In the genomic region with DNA sequence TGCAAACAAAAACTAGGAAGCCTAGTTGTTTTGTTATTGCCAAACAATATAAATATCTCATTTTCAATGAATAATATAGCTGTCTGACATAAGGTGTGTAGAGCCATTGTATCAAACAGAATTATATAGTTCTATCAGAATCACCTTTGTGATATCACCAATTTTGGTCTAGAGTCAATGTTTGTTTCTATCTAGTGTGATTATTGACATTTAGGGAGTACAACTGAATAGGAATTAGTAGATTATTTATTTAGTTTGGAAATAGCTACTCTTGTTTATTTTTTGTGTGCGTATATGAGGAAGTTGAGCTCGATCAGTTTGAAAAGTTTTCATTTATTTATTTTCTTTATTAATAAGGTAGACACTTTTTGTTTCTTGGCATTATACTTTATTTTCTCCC, we compare ENCODE assay signal across 3 cellular contexts.
"Had no signal": no experiment of that assay in that cellular context is flagged by ENCODE, and none has a peak within 500 bp of the region (broad histone marks: within the 10 kb centered on the region; RNA-seq: fewer than 3 reads in every experiment).

No MANE protein-coding gene starts in this region.

- DNase-seq: GDM1, GF-D8 had no signal

- H3K4me3 ChIP-seq: GM12878 had no signal
